In the genomic region with DNA sequence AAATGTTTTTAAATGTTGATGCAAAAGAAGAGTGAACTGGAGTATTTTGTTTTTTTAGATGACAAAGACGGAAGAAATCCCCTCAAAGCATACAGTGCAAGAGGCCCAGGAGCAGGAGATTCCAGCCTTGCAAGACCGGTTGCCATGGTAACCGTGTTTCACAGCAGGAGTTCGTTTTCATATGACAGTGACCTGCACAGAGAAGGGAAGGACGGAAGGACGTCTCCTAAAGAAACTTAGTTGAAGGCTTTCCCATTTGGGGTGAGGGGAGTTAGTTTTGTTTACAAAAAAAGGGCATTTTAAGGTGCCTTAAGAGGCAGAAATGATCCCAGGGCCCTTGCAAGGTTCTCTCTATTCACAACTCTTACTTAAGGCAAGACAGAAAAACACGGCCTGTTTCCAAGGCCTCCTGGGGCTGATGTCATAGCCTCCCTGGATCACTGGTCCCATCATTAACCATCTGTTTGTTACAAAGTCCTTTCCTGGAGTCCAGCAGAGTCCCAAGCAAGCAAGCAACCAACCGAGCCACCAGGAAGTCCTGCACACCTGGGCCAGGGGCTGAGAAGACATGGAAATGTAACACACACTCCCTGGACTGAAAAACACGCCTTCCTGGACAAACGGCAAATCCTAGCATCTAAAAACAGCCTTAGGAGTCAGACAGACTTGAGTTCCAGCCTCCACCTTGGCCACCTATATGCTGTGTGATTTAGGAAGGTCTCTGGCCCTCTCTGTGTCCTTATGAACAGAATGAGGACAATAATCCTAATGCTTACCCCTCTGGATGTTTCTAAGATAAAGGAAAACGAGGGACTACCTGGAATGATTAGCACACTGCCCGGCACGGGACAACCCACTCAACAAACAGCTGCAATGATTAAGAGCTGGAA, we compare ENCODE assay signal across 1 cellular context.
TF ChIP-seq lines count a peak whose summit lies in the region.

No MANE protein-coding gene starts in this region.

TF ChIP-seq in H1, 55 proteins besides CTCF, POLR2A, EP300 and RAD21 (continued from another document):
- TF ChIP-seq NANOG (IDR thresholded peaks at IDR 0.05; ENCODE audit: insufficient read depth, low read depth, low read length, poor library complexity, severe bottlenecking) = no peak
- TF ChIP-seq PHF8 (conservative IDR thresholded peaks at IDR 0.05; ENCODE audit: low read depth, low read length) = no peak
